Comparison of ENCODE assay signal across 1 cellular context in genomic region chr10:69179089-69179742, GRCh38.
A peak's percentile ranks its signal among the peaks of the same experiment; 100 is the strongest.
TF ChIP-seq lines count a peak whose summit lies in the region.

No MANE protein-coding gene starts in this region.

TF ChIP-seq in K562, 482 proteins besides CTCF, POLR2A, EP300 and RAD21 (continued from another document and continues in another):
- TF ChIP-seq TSHZ1 (CRISPR knock-in tag; IDR thresholded peaks at IDR 0.05) (no peak), TRIM25 (IDR thresholded peaks at IDR 0.05; ENCODE audit: borderline replicate concordance) (no peak), MTA1 (IDR thresholded peaks at IDR 0.05; ENCODE audit: borderline replicate concordance) (no peak), ATF3 (IDR thresholded peaks at IDR 0.05) (no peak; the same call in 1 of the 2 replicates), ATF3 (CRISPR knock-in tag; conservative IDR thresholded peaks at IDR 0.05) (peak; percentile 2; the same call in 1 of the 2 replicates), ZNF764 (CRISPR knock-in tag; IDR thresholded peaks at IDR 0.05; ENCODE audit: low read depth) (peak; percentile 66), BDP1 (IDR thresholded peaks at IDR 0.05; ENCODE audit: insufficient read depth, insufficient read length) (no peak), MCM3 (IDR thresholded peaks at IDR 0.05) (no peak), ZNF398 (CRISPR knock-in tag; IDR thresholded peaks at IDR 0.05) (no peak), NFE2 (IDR thresholded peaks at IDR 0.05; ENCODE audit: low read depth) (no peak), CUX1 (CRISPR knock-in tag; IDR thresholded peaks at IDR 0.05) (peak; percentile 67; the same call in 1 of the 2 replicates), SMC3 (conservative IDR thresholded peaks at IDR 0.05; ENCODE audit: insufficient read depth, low read depth, low read length) (no peak), ZNF431 (CRISPR knock-in tag; IDR thresholded peaks at IDR 0.05) (peak; percentile 41; the same call in 1 of the 2 replicates), LCOR (CRISPR knock-in tag; IDR thresholded peaks at IDR 0.05) (no peak), TEAD4 (IDR thresholded peaks at IDR 0.05; ENCODE audit: low read length) (no peak), TEAD4 (CRISPR knock-in tag; IDR thresholded peaks at IDR 0.05; ENCODE audit: borderline replicate concordance) (no peak), MLLT1 (IDR thresholded peaks at IDR 0.05) (no peak), MGA (IDR thresholded peaks at IDR 0.05) (no peak), GABPB1 (CRISPR knock-in tag; IDR thresholded peaks at IDR 0.05) (no peak), TSC22D4 (tag; IDR thresholded peaks at IDR 0.05) (no peak), ZNF143 (CRISPR knock-in tag; IDR thresholded peaks at IDR 0.05) (no peak)
